In the genomic region with DNA sequence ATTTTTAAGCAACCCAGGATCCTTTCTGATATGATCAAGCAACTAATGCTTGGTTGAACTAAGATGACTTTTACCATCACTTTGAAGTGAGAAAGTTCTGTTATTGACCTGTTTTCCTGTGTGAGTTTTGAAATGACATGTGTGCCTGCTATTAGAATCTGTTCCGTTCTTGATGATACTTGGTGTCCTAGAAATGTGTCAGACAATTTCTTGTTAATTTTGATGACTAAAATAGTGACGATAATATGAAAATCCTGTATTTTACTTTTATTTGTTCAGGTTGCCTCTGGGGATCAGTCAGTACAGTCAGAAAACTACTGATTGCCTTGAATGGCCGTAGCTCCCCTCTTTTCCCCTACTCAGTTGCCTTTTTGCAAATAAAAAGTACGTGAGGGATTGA, we compare ENCODE assay signal across 21 cellular contexts.
DNase-seq lines count a peak whose midpoint lies in the region; ATAC-seq lines count a peak whose summit lies in the region.
"Had no signal": no experiment of that assay in that cellular context is flagged by ENCODE, and none has a peak within 500 bp of the region (broad histone marks: within the 10 kb centered on the region; RNA-seq: fewer than 3 reads in every experiment).

No MANE protein-coding gene starts in this region.

- H3K9me3 Mint-ChIP-seq in activated T-cell treated with anti-CD3 and anti-CD28 coated beads, Interleukin-2, amount 50 U/mL, for 4 hours: no peaks in the 10 kb centered on the region
- no peaks in the 10 kb centered on the region for H3K9me3 Mint-ChIP-seq in stimulated activated effector memory CD8-positive, alpha-beta T cell treated with anti-CD3 and anti-CD28 coated beads, Interleukin-12 subunit alpha, Interleukin-12 subunit beta, amount 100 ng/mL, for 72 hours
- H3K9me3 Mint-ChIP-seq: activated B cell treated with CpG ODN at 0.5 μM for 24 hours; nephron; T-helper 1 cell treated with Interleukin-12 subunit alpha and Interleukin-12 subunit beta and Interleukin-4 antibody, amounts not matched to agents 30 μg/mL and 1 μg/mL, for 36 hours had no signal

- H3K36me3 Mint-ChIP-seq in activated T-cell treated with anti-CD3 and anti-CD28 coated beads, Interleukin-2, amount 50 U/mL, for 4 hours (ENCODE audit: insufficient read depth): peaks cover 1% of the 10 kb centered on the region
- H3K36me3 Mint-ChIP-seq in stimulated activated effector memory CD8-positive, alpha-beta T cell treated with anti-CD3 and anti-CD28 coated beads, Interleukin-12 subunit alpha, Interleukin-12 subunit beta, amount 100 ng/mL, for 72 hours: no peaks in the 10 kb centered on the region
- H3K36me3 Mint-ChIP-seq: CD14-positive monocyte had no signal

- no peak for DNase-seq in activated T-cell treated with anti-CD3 and anti-CD28 coated beads, Interleukin-2, amount 50 U/mL, for 4 hours
- DNase-seq in activated T-cell treated with anti-CD3 and anti-CD28 coated beads, Interleukin-2, amount 50 U/mL, for 48 hours: no peak
- no peak for DNase-seq in stimulated activated effector memory CD8-positive, alpha-beta T cell treated with anti-CD3 and anti-CD28 coated beads, Interleukin-12 subunit alpha, Interleukin-12 subunit beta, amount 100 ng/mL, for 72 hours (ENCODE audit: low spot score in 2 of 2)
- DNase-seq in anterior cingulate cortex (lab: John Stamatoyannopoulos, UW): no peak
- no peak for DNase-seq in activated naive CD4-positive, alpha-beta T cell treated with anti-CD3 and anti-CD28 coated beads, Interleukin-2, amount 50 U/mL, for 16 hours
- DNase-seq in 8988T: no peak
- DNase-seq: activated B cell treated with CpG ODN at 0.5 μM for 24 hours, DMS53, H7, mesenchymal stem cell, MV-4-11, NCI-H1930, NCI-H524 treated with DMSO at 0.1 percent for 48 hours, psoas muscle, SIG-M5, upper lobe of left lung had no signal

- peaks cover 3% of the 10 kb centered on the region for H3K27me3 Mint-ChIP-seq in activated T-cell treated with anti-CD3 and anti-CD28 coated beads, Interleukin-2, amount 50 U/mL, for 4 hours (ENCODE audit: low read depth)
- H3K27me3 Mint-ChIP-seq: activated B cell treated with CpG ODN at 0.5 μM for 24 hours had no signal

- peaks cover 3% of the 10 kb centered on the region for H3K4me1 Mint-ChIP-seq in activated T-cell treated with anti-CD3 and anti-CD28 coated beads, Interleukin-2, amount 50 U/mL, for 4 hours (ENCODE audit: low read depth)
- peaks cover 14% of the 10 kb centered on the region for H3K4me1 Mint-ChIP-seq in stimulated activated effector memory CD8-positive, alpha-beta T cell treated with anti-CD3 and anti-CD28 coated beads, Interleukin-12 subunit alpha, Interleukin-12 subunit beta, amount 100 ng/mL, for 72 hours
- H3K4me1 Mint-ChIP-seq: activated B cell treated with CpG ODN at 0.5 μM for 24 hours, CD14-positive monocyte, nephron had no signal

- no peak overlapping the region for H3K27ac Mint-ChIP-seq in stimulated activated effector memory CD8-positive, alpha-beta T cell treated with anti-CD3 and anti-CD28 coated beads, Interleukin-12 subunit alpha, Interleukin-12 subunit beta, amount 100 ng/mL, for 72 hours
- H3K27ac Mint-ChIP-seq: activated B cell treated with CpG ODN at 0.5 μM for 24 hours; CD14-positive monocyte; nephron; T-helper 1 cell treated with Interleukin-12 subunit alpha and Interleukin-12 subunit beta and Interleukin-4 antibody, amounts not matched to agents 30 μg/mL and 1 μg/mL, for 36 hours had no signal

- peak; percentile 48 to 50 for ATAC-seq in activated T-cell treated with anti-CD3 and anti-CD28 coated beads, Interleukin-2, amount 50 U/mL, for 4 hours
- ATAC-seq in GM21390 (IDR thresholded peaks at IDR 0.05; ENCODE audit: unreplicated experiment) (peak; percentile 61), HG03342 (IDR thresholded peaks at IDR 0.05; ENCODE audit: unreplicated experiment) (peak; percentile 39)
- ATAC-seq in stimulated activated effector memory CD8-positive, alpha-beta T cell treated with anti-CD3 and anti-CD28 coated beads, Interleukin-12 subunit alpha, Interleukin-12 subunit beta, amount 100 ng/mL, for 72 hours: peak; percentile 88
- ATAC-seq: psoas muscle had no signal

- no peak overlapping the region for H3K4me3 Mint-ChIP-seq in activated T-cell treated with anti-CD3 and anti-CD28 coated beads, Interleukin-2, amount 50 U/mL, for 4 hours
- no peak overlapping the region for H3K4me3 Mint-ChIP-seq in stimulated activated effector memory CD8-positive, alpha-beta T cell treated with anti-CD3 and anti-CD28 coated beads, Interleukin-12 subunit alpha, Interleukin-12 subunit beta, amount 100 ng/mL, for 72 hours
- H3K4me3 Mint-ChIP-seq: activated B cell treated with CpG ODN at 0.5 μM for 24 hours; CD14-positive monocyte; nephron; T-helper 1 cell treated with Interleukin-12 subunit alpha and Interleukin-12 subunit beta and Interleukin-4 antibody, amounts not matched to agents 30 μg/mL and 1 μg/mL, for 36 hours had no signal
